In genomic region chr1:19078503-19078902, GRCh38 we compare ENCODE assay signal across 19 cellular contexts.
DNase-seq lines count a peak whose midpoint lies in the region; FAIRE-seq and TF ChIP-seq lines count a peak whose summit lies in the region.
"Had no signal": no experiment of that assay in that cellular context is flagged by ENCODE, and none has a peak within 500 bp of the region (broad histone marks: within the 10 kb centered on the region; RNA-seq: fewer than 3 reads in every experiment).

No MANE protein-coding gene starts in this region.

- H3K4me1 Mint-ChIP-seq in Caco-2 (ENCODE audit: low read depth, unreplicated experiment): peaks cover 17% of the 10 kb centered on the region

- H3K4me3 ChIP-seq in WERI-Rb-1 (ENCODE audit: low read depth, low read length) (no peak overlapping the region), esophagus squamous epithelium (no peak overlapping the region), retinal pigment epithelial cell (ENCODE audit: low read length) (no peak overlapping the region), Caco-2 (ENCODE audit: low read depth, low read length) (no peak overlapping the region), coronary artery (no peak overlapping the region)
- H3K4me3 ChIP-seq: GM12878, GM23248, HAP-1 had no signal

- TF ChIP-seq POLR2A in esophagus squamous epithelium (IDR thresholded peaks at IDR 0.05): no peak
- no peak for TF ChIP-seq POLR2A in GM12891 (IDR thresholded peaks at IDR 0.05; ENCODE audit: low read depth, low read length)

- no peak overlapping the region for H3K27ac Mint-ChIP-seq in Caco-2 (ENCODE audit: unreplicated experiment)
- H3K27ac Mint-ChIP-seq: CD4-positive, alpha-beta T cell had no signal

- BruUV-seq in Caco-2 (replicated peaks; lab: Mats Ljungman, UMichigan): no TSS peak

- peaks cover 38 to 97% (median 48%) of the 10 kb centered on the region in 3 donors for H3K4me1 ChIP-seq in esophagus squamous epithelium
- H3K4me1 ChIP-seq in Caco-2: peaks cover 36% of the 10 kb centered on the region
- H3K4me1 ChIP-seq: HAP-1 had no signal

- CTCF ChIA-PET in Caco-2 (lab: Charles Lee): interaction anchor here (1.2 kb wide), 1 partner anchor 61 kb away, joined by 4 read pairs; no protein-coding TSS in a partner anchor

- DNase-seq in D721Med (ENCODE audit: insufficient read length, low spot score): peak; percentile 41
- peak; percentile 65 for DNase-seq in WERI-Rb-1
- no peak for DNase-seq in esophagus squamous epithelium (lab: John Stamatoyannopoulos, UW)
- peak; percentile 81 for DNase-seq in retinal pigment epithelial cell (ENCODE audit: low read depth)
- no peak for DNase-seq in activated CD4-positive, alpha-beta T cell treated with anti-CD3 and anti-CD28 coated beads for 48 hours
- no peak for DNase-seq in Caco-2
- DNase-seq in coronary artery (ENCODE audit: low spot score): no peak
- no peak for DNase-seq in GM12891 (ENCODE audit: insufficient read length, low spot score)
- DNase-seq: AML-193; Calu3; CD4-positive, alpha-beta T cell; DMS 273 treated with DMSO at 0.1 percent for 48 hours; DMS53; DND-41; EL; GM23248 had no signal

- FAIRE-seq in D721Med (lab: Jason Lieb, UNC): no peak
- FAIRE-seq in GM12891 (lab: Jason Lieb, UNC): no peak
- FAIRE-seq: A204.1, GM12878 had no signal

- H3K9me3 Mint-ChIP-seq in Caco-2 (ENCODE audit: unreplicated experiment): no peaks in the 10 kb centered on the region
- H3K9me3 Mint-ChIP-seq: CD4-positive, alpha-beta T cell had no signal

- 58 to 65% methylated on average over 1 to 3 of the region's 3 CpGs for WGBS in esophagus squamous epithelium, 2 donors

- H3K36me3 Mint-ChIP-seq in Caco-2 (ENCODE audit: insufficient read depth, unreplicated experiment): peaks cover 97% of the 10 kb centered on the region

- H3K27me3 Mint-ChIP-seq in Caco-2 (ENCODE audit: insufficient read depth, unreplicated experiment): no peaks in the 10 kb centered on the region
- H3K27me3 Mint-ChIP-seq: CD4-positive, alpha-beta T cell had no signal

- POLR2A ChIA-PET in Caco-2 (lab: Charles Lee): no interaction called here

- H3K4me3 Mint-ChIP-seq in Caco-2 (ENCODE audit: unreplicated experiment): no peak overlapping the region
- H3K4me3 Mint-ChIP-seq: CD4-positive, alpha-beta T cell had no signal

- H3K27ac ChIP-seq in WERI-Rb-1 (no peak overlapping the region), esophagus squamous epithelium (peak overlapping the region in 3 of 4 donors; percentile 35 to 89 (median 87)), coronary artery (no peak overlapping the region)
- H3K27ac ChIP-seq: GM23248 had no signal

- intact Hi-C loops in esophagus squamous epithelium (cut with DNase I): no loop called here
- intact Hi-C loops in Caco-2 (cut with micrococcal nuclease; ENCODE audit: unreplicated experiment): no loop called here

- H3K9me3 ChIP-seq in WERI-Rb-1 (ENCODE audit: severe bottlenecking) (no peaks in the 10 kb centered on the region), esophagus squamous epithelium (no peaks in the 10 kb centered on the region), Caco-2 (no peaks in the 10 kb centered on the region)
- H3K9me3 ChIP-seq: HAP-1 had no signal

- H3K27me3 ChIP-seq in WERI-Rb-1 (ENCODE audit: insufficient read depth, low read depth, severe bottlenecking) (no peaks in the 10 kb centered on the region), esophagus squamous epithelium (no peaks in the 10 kb centered on the region), Caco-2 (replicated peaks; ENCODE audit: control insufficient read depth, insufficient read depth, low read length) (no peaks in the 10 kb centered on the region)

- H3K36me3 ChIP-seq in WERI-Rb-1: peaks cover 95% of the 10 kb centered on the region
- H3K36me3 ChIP-seq in esophagus squamous epithelium: peaks cover 33 to 100% (median 37%) of the 10 kb centered on the region in 3 donors
- peaks cover 3% of the 10 kb centered on the region for H3K36me3 ChIP-seq in Caco-2 (ENCODE audit: control insufficient read depth, insufficient read depth, low read length)

- no peak for TF ChIP-seq CTCF in D721Med (IDR thresholded peaks at IDR 0.05; ENCODE audit: insufficient read depth, missing control alignments)
- no peak for TF ChIP-seq CTCF in WERI-Rb-1 (IDR thresholded peaks at IDR 0.05; ENCODE audit: low read depth, low read length)
- peak in 2 of 6 experiments; percentile 6 to 41 for TF ChIP-seq CTCF in esophagus squamous epithelium (IDR thresholded peaks at IDR 0.05)
- TF ChIP-seq CTCF in retinal pigment epithelial cell (conservative IDR thresholded peaks at IDR 0.05; ENCODE audit: low read depth, low read length): peak; percentile 42
- TF ChIP-seq CTCF in Caco-2 (IDR thresholded peaks at IDR 0.05; ENCODE audit: insufficient read depth in 1 of 2, low read depth in 1 of 2, low read length in 1 of 2, severe bottlenecking in 1 of 2, unreplicated experiment in 1 of 2): no peak
- no peak for TF ChIP-seq CTCF in coronary artery (IDR thresholded peaks at IDR 0.05)

TF ChIP-seq in GM12891, 5 proteins besides CTCF, POLR2A, EP300 and RAD21:
- TF ChIP-seq POU2F2 (IDR thresholded peaks at IDR 0.05; ENCODE audit: low read depth, low read length): no peak
- no peak for TF ChIP-seq SPI1 (IDR thresholded peaks at IDR 0.05; ENCODE audit: low read depth, low read length)
- TF ChIP-seq POLR2AphosphoS5 (IDR thresholded peaks at IDR 0.05; ENCODE audit: low read depth, low read length): no peak
- TF ChIP-seq PAX5 (IDR thresholded peaks at IDR 0.05; ENCODE audit: insufficient read depth, low read length, severe bottlenecking): no peak

Comparison
In these comparisons a context has a peak if more than half of its experiments do, and no peak if none do; other contexts are left out.
1. DNase-seq: peak in D721Med (single experiment), WERI-Rb-1 (single experiment) and retinal pigment epithelial cell (single experiment); none in esophagus squamous epithelium (single experiment), activated CD4-positive, alpha-beta T cell treated with anti-CD3 and anti-CD28 coated beads for 48 hours (single experiment), Caco-2 (0 of 2), coronary artery (single experiment) and GM12891 (single experiment).
2. H3K27ac ChIP-seq: peak in esophagus squamous epithelium (3 of 4); none in WERI-Rb-1 (single experiment) and coronary artery (0 of 2).